ENCODE assay signal across 26 cellular contexts in the genomic region with DNA sequence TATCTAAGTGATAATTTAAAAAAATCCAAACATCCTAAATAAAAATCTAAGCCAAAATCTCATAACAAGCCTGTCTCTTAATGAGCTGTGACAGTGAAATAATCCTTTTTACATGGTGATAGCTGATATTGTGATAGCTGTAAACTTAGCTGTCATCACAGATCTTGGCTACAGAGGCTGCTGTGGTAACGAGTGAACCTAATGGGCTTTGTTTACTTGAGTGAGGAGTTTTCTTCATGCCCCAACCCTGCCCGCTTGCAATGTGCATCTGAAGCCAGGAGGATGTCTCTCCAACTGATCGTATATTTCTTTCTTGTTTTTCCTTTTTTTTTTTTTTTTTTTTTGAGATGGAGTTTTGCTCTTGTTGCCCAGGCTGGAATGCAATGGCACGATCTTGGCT. TPM values are rescaled to one million over a fixed set of nuclear protein-coding genes. Genes with fewer than 3 reads are reported as not detected.
"Had no signal": no experiment of that assay in that cellular context is flagged by ENCODE, and none has a peak within 500 bp of the region (broad histone marks: within the 10 kb centered on the region; RNA-seq: fewer than 3 reads in every experiment).

No MANE protein-coding gene starts in this region.

- DNase-seq: KBM-7, MV-4-11, NCI-H1048, NCI-H1105, NCI-H1417, NCI-H1436 treated with DMSO at 0.1 percent for 48 hours, NCI-H1694, NCI-H187 treated with DMSO at 0.1 percent for 48 hours, NCI-H2029 treated with DMSO at 0.1 percent for 48 hours, NCI-H2171, NCI-H226, NCI-H446, NCI-H510A, NCI-H524 treated with DMSO at 0.1 percent for 48 hours, NCI-H69, NCI-H774, Right ventricle myocardium superior, RPMI8226, SIG-M5, SW 1271, T-cell had no signal

- H3K4me1 Mint-ChIP-seq: T-cell had no signal

- H3K4me3 Mint-ChIP-seq: IgD-negative memory B cell, T-cell had no signal

- ATAC-seq: HepG2, T-cell had no signal

- H3K27me3 Mint-ChIP-seq: IgD-negative memory B cell had no signal

- H3K9me3 Mint-ChIP-seq: IgD-negative memory B cell had no signal

- H3K27ac Mint-ChIP-seq: IgD-negative memory B cell, T-cell had no signal

- H3K36me3 Mint-ChIP-seq: T-cell had no signal

RNA-seq across cellular contexts. Expression of a gene that starts 55.8 kb away (rescaled TPM):
- total RNA-seq: HepG2, HT1080, MCF 10A, Right ventricle myocardium superior, SJSA1 had no signal
